Comparison of ENCODE assay signal across 19 cellular contexts in genomic region chr11:15705886-15706285, GRCh38.
"Had no signal": no experiment of that assay in that cellular context is flagged by ENCODE, and none has a peak within 500 bp of the region (broad histone marks: within the 10 kb centered on the region; RNA-seq: fewer than 3 reads in every experiment).

No MANE protein-coding gene starts in this region.

- H3K36me3 ChIP-seq: MG63 had no signal

- H3K9ac ChIP-seq: SK-N-SH had no signal

- H3K4me3 ChIP-seq: MG63 had no signal

- DNase-seq: Karpas-422, KG1, MG63, NCI-H1092, NCI-H1105 treated with DMSO at 0.1 percent for 48 hours, NCI-H1417 treated with DMSO at 0.1 percent for 48 hours, NCI-H146, NCI-H1694 treated with DMSO at 0.1 percent for 48 hours, NCI-H1930, NCI-H2081, NCI-H2107, NCI-H2227 treated with DMSO at 0.1 percent for 48 hours, NCI-H524, NCI-H526 treated with DMSO at 0.1 percent for 48 hours, NCI-H748 treated with DMSO at 0.1 percent for 48 hours, Right ventricle myocardium superior, RPMI8226, SIG-M5, SK-N-SH had no signal

- H3K4me2 ChIP-seq: SK-N-SH had no signal

- H3K9me3 ChIP-seq: MG63, SK-N-SH had no signal

- H3K27me3 ChIP-seq: MG63 had no signal
